In the genomic region with DNA sequence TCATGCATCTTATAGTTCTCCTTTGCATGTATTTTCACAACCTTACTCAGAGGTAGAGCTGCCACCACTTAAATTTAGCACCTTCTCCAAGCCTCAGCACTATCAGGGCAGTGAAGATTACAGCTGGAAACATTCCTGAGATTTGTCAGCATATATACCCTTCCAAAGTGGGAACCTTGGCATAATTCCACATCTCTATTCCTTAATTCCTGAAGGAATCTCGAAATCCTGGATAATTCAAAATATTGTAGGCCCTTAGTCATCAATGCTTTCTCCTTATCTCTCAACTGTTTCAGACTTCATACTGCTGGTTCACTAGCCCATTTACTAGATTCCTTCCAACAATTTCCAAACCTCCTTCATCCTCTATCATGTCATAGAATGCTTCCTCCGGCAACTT, we compare ENCODE assay signal across 19 cellular contexts.
A peak's percentile ranks its signal among the peaks of the same experiment; 100 is the strongest.
DNase-seq lines count a peak whose midpoint lies in the region; ATAC-seq and TF ChIP-seq lines count a peak whose summit lies in the region.
"Had no signal": no experiment of that assay in that cellular context is flagged by ENCODE, and none has a peak within 500 bp of the region (broad histone marks: within the 10 kb centered on the region; RNA-seq: fewer than 3 reads in every experiment).

No MANE protein-coding gene starts in this region.

- H3K36me3 ChIP-seq in right atrium auricular region (peaks cover 36% of the 10 kb centered on the region), subcutaneous abdominal adipose tissue (ENCODE audit: control insufficient read depth in 5 of 5, insufficient read depth in 5 of 5, low read length in 5 of 5) (peaks cover 18 to 43% (median 34%) of the 10 kb centered on the region in 5 donors)

- H3K27me3 ChIP-seq in right atrium auricular region = no peaks in the 10 kb centered on the region
- H3K27me3 ChIP-seq in subcutaneous abdominal adipose tissue (ENCODE audit: control insufficient read depth in 5 of 5, insufficient read depth in 4 of 5, low read length in 5 of 5) = no peaks in the 10 kb centered on the region

- DNase-seq in Right ventricle myocardium inferior (ENCODE audit: missing footprints) = no peak
- DNase-seq in right atrium auricular region (ENCODE audit: low spot score) = no peak
- DNase-seq in left ventricle myocardium superior = no peak
- DNase-seq: CD4-positive, CD25-positive, alpha-beta regulatory T cell; COR-L47; DMS79; GM23248; H9; KG1; NCI-H1092 treated with DMSO at 0.1 percent for 48 hours; NCI-H1436 treated with DMSO at 0.1 percent for 48 hours; NCI-H1930; NCI-H510A; NCI-H748 treated with DMSO at 0.1 percent for 48 hours had no signal

- H3K36me3 Mint-ChIP-seq in activated T-helper 17 cell treated with anti-CD3 and anti-CD28 coated beads, Interleukin-2, amount 50 U/mL, for 72 hours (ENCODE audit: low read depth) = peaks cover 95% of the 10 kb centered on the region

- no peaks in the 10 kb centered on the region for H3K27me3 Mint-ChIP-seq in activated T-helper 17 cell treated with anti-CD3 and anti-CD28 coated beads, Interleukin-2, amount 50 U/mL, for 72 hours
- H3K27me3 Mint-ChIP-seq: CD4-positive, CD25-positive, alpha-beta regulatory T cell had no signal

- peak overlapping the region; percentile 22 for H3K27ac Mint-ChIP-seq in activated T-helper 17 cell treated with anti-CD3 and anti-CD28 coated beads, Interleukin-2, amount 50 U/mL, for 72 hours

- no peak overlapping the region for H3K9ac ChIP-seq in subcutaneous abdominal adipose tissue (ENCODE audit: low read length in 5 of 5)
- H3K9ac ChIP-seq: GM23248 had no signal

- peak overlapping the region in 1 of 2 donors; percentile 15 for H3K27ac ChIP-seq in right atrium auricular region
- peak overlapping the region; percentile 11 for H3K27ac ChIP-seq in subcutaneous abdominal adipose tissue (ENCODE audit: low read depth, low read length)
- H3K27ac ChIP-seq: GM23248, RWPE1 had no signal

- H3K9me3 ChIP-seq in right atrium auricular region (no peaks in the 10 kb centered on the region), subcutaneous abdominal adipose tissue (ENCODE audit: control insufficient read depth in 5 of 5, low read length in 5 of 5) (no peaks in the 10 kb centered on the region)

- no peak overlapping the region for H3K4me3 ChIP-seq in right atrium auricular region
- H3K4me3 ChIP-seq in subcutaneous abdominal adipose tissue (ENCODE audit: low read depth in 1 of 5, low read length in 5 of 5) = no peak overlapping the region
- H3K4me3 ChIP-seq: GM23248 had no signal

- H3K4me3 Mint-ChIP-seq in activated T-helper 17 cell treated with anti-CD3 and anti-CD28 coated beads, Interleukin-2, amount 50 U/mL, for 72 hours = no peak overlapping the region
- H3K4me3 Mint-ChIP-seq: CD4-positive, CD25-positive, alpha-beta regulatory T cell; H9 had no signal

- TF ChIP-seq CTCF in right atrium auricular region (IDR thresholded peaks at IDR 0.05) = no peak

- peaks cover 0 to 14% of the 10 kb centered on the region in 2 donors for H3K4me1 ChIP-seq in right atrium auricular region
- peaks cover 0 to 25% (median 17%) of the 10 kb centered on the region in 5 donors for H3K4me1 ChIP-seq in subcutaneous abdominal adipose tissue (ENCODE audit: control insufficient read depth in 5 of 5, insufficient read depth in 5 of 5, low read length in 5 of 5)

- ATAC-seq in Right ventricle myocardium inferior (peak; percentile 20), left ventricle myocardium superior (peak; percentile 50), HG02970 (IDR thresholded peaks at IDR 0.05; ENCODE audit: low FRiP score, unreplicated experiment) (no peak), HG03045 (IDR thresholded peaks at IDR 0.05; ENCODE audit: unreplicated experiment) (no peak)
- no peak for ATAC-seq in activated T-helper 17 cell treated with anti-CD3 and anti-CD28 coated beads, Interleukin-2, amount 50 U/mL, for 72 hours (replicated peaks)

- H3K9me3 Mint-ChIP-seq in activated T-helper 17 cell treated with anti-CD3 and anti-CD28 coated beads, Interleukin-2, amount 50 U/mL, for 72 hours = no peaks in the 10 kb centered on the region
- H3K9me3 Mint-ChIP-seq: H9 had no signal

- H3K4me1 Mint-ChIP-seq in activated T-helper 17 cell treated with anti-CD3 and anti-CD28 coated beads, Interleukin-2, amount 50 U/mL, for 72 hours = peaks cover 8% of the 10 kb centered on the region

- intact Hi-C loops in Right ventricle myocardium inferior (cut with DNase I) (no loop called here), left ventricle myocardium superior (cut with micrococcal nuclease) (no loop called here)

Comparison
In these comparisons a context has a peak if more than half of its experiments do, and no peak if none do; other contexts are left out.
1. ATAC-seq: peak in Right ventricle myocardium inferior (single experiment) and left ventricle myocardium superior (single experiment); none in activated T-helper 17 cell treated with anti-CD3 and anti-CD28 coated beads, Interleukin-2, amount 50 U/mL, for 72 hours (single experiment), HG02970 (single experiment) and HG03045 (single experiment).